8 cellular contexts compared by ENCODE assay signal in genomic region chr10:72332423-72333110, GRCh38. TPM values are rescaled to one million over a fixed set of nuclear protein-coding genes. Genes with fewer than 3 reads are reported as not detected.
DNase-seq lines count a peak whose midpoint lies in the region; ATAC-seq, FAIRE-seq and TF ChIP-seq lines count a peak whose summit lies in the region.

No MANE protein-coding gene starts in this region.

- TF ChIP-seq POLR2A in A549 (IDR thresholded peaks at IDR 0.05; ENCODE audit: low read length): no peak

- no peak overlapping the region for H2AFZ ChIP-seq in KMS-11 (ENCODE audit: low read depth)

- no peaks in the 10 kb centered on the region for H3K9me3 ChIP-seq in A549
- H3K9me3 ChIP-seq in naive thymus-derived CD4-positive, alpha-beta T cell (ENCODE audit: control insufficient read depth in 2 of 3, low read length in 3 of 3): no peaks in the 10 kb centered on the region

- H3K36me3 Mint-ChIP-seq in MCF 10A (ENCODE audit: insufficient read depth, unreplicated experiment): peaks cover 29% of the 10 kb centered on the region
- peaks cover 0 to 20% (median 0%) of the 10 kb centered on the region in 5 donors for H3K36me3 Mint-ChIP-seq in naive thymus-derived CD4-positive, alpha-beta T cell

- H3K9me3 Mint-ChIP-seq in MCF 10A (ENCODE audit: unreplicated experiment): no peaks in the 10 kb centered on the region
- H3K9me3 Mint-ChIP-seq in naive thymus-derived CD4-positive, alpha-beta T cell: peaks cover 0 to 3% (median 0%) of the 10 kb centered on the region in 11 donors

- FAIRE-seq in A549 (lab: Jason Lieb, UNC): no peak

- TSS peak; percentile 49 for BruUV-seq in MCF 10A (replicated peaks; lab: Mats Ljungman, UMichigan)

- H3K9ac ChIP-seq in KMS-11: peak overlapping the region; percentile 78

- H3K4me2 ChIP-seq in A549 (no peak overlapping the region), KMS-11 (peak overlapping the region; percentile 96)

- no peaks in the 10 kb centered on the region for H3K79me2 ChIP-seq in KMS-11 (ENCODE audit: insufficient read depth, low read depth)

- H3K4me1 ChIP-seq in A549 (peaks cover 79% of the 10 kb centered on the region), KMS-11 (ENCODE audit: low read depth, poor library complexity, severe bottlenecking) (peaks cover 94% of the 10 kb centered on the region)
- peaks cover 89 to 96% of the 10 kb centered on the region in 2 donors for H3K4me1 ChIP-seq in naive thymus-derived CD4-positive, alpha-beta T cell (ENCODE audit: control insufficient read depth in 2 of 2, insufficient read depth in 2 of 2, low read length in 2 of 2)

- DNase-seq in A549 (ENCODE audit: low read depth in 1 of 2, low spot score in 1 of 2): no peak
- DNase-seq in MCF 10A (ENCODE audit: unreplicated experiment): no peak
- no peak for DNase-seq in naive thymus-derived CD4-positive, alpha-beta T cell
- DNase-seq in GM19240 (ENCODE audit: insufficient read length, low spot score): no peak
- no peak for DNase-seq in islet precursor cell
- DNase-seq in DMS79 (lab: John Stamatoyannopoulos, UW): no peak

- CTCF ChIA-PET in A549 (lab: Yijun Ruan, JAX) (interaction anchor here (1.0 to 6.3 kb wide), 7 partner anchors 12 to 416 kb away, joined by 3 to 44 read pairs (median 6); no protein-coding TSS in a partner anchor), MCF 10A (lab: Yijun Ruan, JAX) (interaction anchor here (0.6 to 6.0 kb wide), 7 partner anchors 41 to 284 kb away, joined by 3 to 52 read pairs (median 3); partner anchors contain the start of gene DDIT4)
- CTCF ChIA-PET in naive thymus-derived CD4-positive, alpha-beta T cell (lab: Charles Lee): interaction anchor here (0.7 to 1.5 kb wide), 7 partner anchors 12 to 289 kb away, joined by 3 to 12 read pairs (median 3); no protein-coding TSS in a partner anchor

- H3K27me3 Mint-ChIP-seq in MCF 10A (ENCODE audit: insufficient read depth, unreplicated experiment): no peaks in the 10 kb centered on the region
- no peaks in the 10 kb centered on the region for H3K27me3 Mint-ChIP-seq in naive thymus-derived CD4-positive, alpha-beta T cell

- H3K27ac Mint-ChIP-seq in MCF 10A (ENCODE audit: low read depth, unreplicated experiment): peak overlapping the region; percentile 92
- peak overlapping the region; percentile 94 to 99 (median 97) for H3K27ac Mint-ChIP-seq in naive thymus-derived CD4-positive, alpha-beta T cell

- intact Hi-C loops in MCF 10A (cut with micrococcal nuclease): no loop called here
- intact Hi-C loops in naive thymus-derived CD4-positive, alpha-beta T cell (cut with micrococcal nuclease): no loop called here

- peak overlapping the region; percentile 58 to 77 for H3K27ac ChIP-seq in A549
- peak overlapping the region; percentile 90 for H3K27ac ChIP-seq in KMS-11
- peak overlapping the region; percentile 79 for H3K27ac ChIP-seq in naive thymus-derived CD4-positive, alpha-beta T cell (ENCODE audit: low read depth, low read length)

- no peak overlapping the region for H3K4me3 ChIP-seq in A549
- no peak overlapping the region for H3K4me3 ChIP-seq in KMS-11 (IDR thresholded peaks at IDR 0.05; ENCODE audit: insufficient read depth, low read depth, low read length)
- H3K4me3 ChIP-seq in naive thymus-derived CD4-positive, alpha-beta T cell (ENCODE audit: low read length): no peak overlapping the region

- no peak for TF ChIP-seq EP300 in A549 (IDR thresholded peaks at IDR 0.05)

- POLR2A ChIA-PET in A549 (lab: Yijun Ruan, JAX) (interaction anchor here (0.6 to 2.7 kb wide), 5 partner anchors 11 to 1326 kb away, joined by 3 to 16 read pairs (median 4); partner anchors contain the start of gene DDIT4), MCF 10A (lab: Yijun Ruan, JAX) (interaction anchor here (0.7 to 12.8 kb wide), 24 partner anchors 12 to 482 kb away, joined by 3 to 399 read pairs (median 6); partner anchors contain the start of genes ASCC1, DDIT4 and MCU)
- POLR2A ChIA-PET in naive thymus-derived CD4-positive, alpha-beta T cell (lab: Charles Lee): interaction anchor here (0.7 to 7.3 kb wide), 26 partner anchors 12 to 254 kb away, joined by 3 to 86 read pairs (median 4); partner anchors contain the start of genes ASCC1, DDIT4 and DNAJB12

- no peak for TF ChIP-seq CTCF in A549 (IDR thresholded peaks at IDR 0.05)
- TF ChIP-seq CTCF in KMS-11 (conservative IDR thresholded peaks at IDR 0.05; ENCODE audit: low read depth, low read length): no peak
- TF ChIP-seq CTCF in MCF 10A (IDR thresholded peaks at IDR 0.05; ENCODE audit: unreplicated experiment): no peak

- H3K36me3 ChIP-seq in KMS-11 (ENCODE audit: insufficient read depth): no peaks in the 10 kb centered on the region
- H3K36me3 ChIP-seq in naive thymus-derived CD4-positive, alpha-beta T cell (ENCODE audit: control insufficient read depth in 2 of 3, insufficient read depth in 3 of 3, low read length in 3 of 3): peaks cover 0 to 4% (median 0%) of the 10 kb centered on the region in 3 experiments

- H3K4me1 Mint-ChIP-seq in MCF 10A (ENCODE audit: insufficient read depth, unreplicated experiment): peaks cover 66% of the 10 kb centered on the region
- peaks cover 54 to 97% (median 91%) of the 10 kb centered on the region in 7 donors for H3K4me1 Mint-ChIP-seq in naive thymus-derived CD4-positive, alpha-beta T cell

- WGBS in A549 (ENCODE audit: missing lambda C conversion rate): 84% methylated on average over 11 of the region's 12 CpGs

- H4K20me1 ChIP-seq in KMS-11 (ENCODE audit: insufficient read depth): no peaks in the 10 kb centered on the region

- no peaks in the 10 kb centered on the region for H3K27me3 ChIP-seq in KMS-11 (ENCODE audit: insufficient read depth, low read depth)
- no peaks in the 10 kb centered on the region for H3K27me3 ChIP-seq in naive thymus-derived CD4-positive, alpha-beta T cell (ENCODE audit: control insufficient read depth in 2 of 2, insufficient read depth in 2 of 2, low read length in 2 of 2)

- ATAC-seq in A549: no peak
- no peak for ATAC-seq in naive thymus-derived CD4-positive, alpha-beta T cell
- ATAC-seq in GM19452 (IDR thresholded peaks at IDR 0.05; ENCODE audit: unreplicated experiment): no peak

- TF ChIP-seq RAD21 in A549 (conservative IDR thresholded peaks at IDR 0.05 in 1 of 2, IDR thresholded peaks at IDR 0.05 in 1 of 2): no peak

- peak overlapping the region; percentile 25 for H3K4me3 Mint-ChIP-seq in MCF 10A (ENCODE audit: unreplicated experiment)
- H3K4me3 Mint-ChIP-seq in naive thymus-derived CD4-positive, alpha-beta T cell: peak overlapping the region; percentile 17 to 93 (median 76)

TF ChIP-seq in A549, 52 proteins besides CTCF, POLR2A, EP300 and RAD21:
- no peak for TF ChIP-seq CEBPB (IDR thresholded peaks at IDR 0.05)
- no peak for TF ChIP-seq HOXA7 (CRISPR knock-in tag; IDR thresholded peaks at IDR 0.05)
- TF ChIP-seq ZFP36 (IDR thresholded peaks at IDR 0.05; ENCODE audit: borderline replicate concordance, partially characterized antibody): no peak
- no peak for TF ChIP-seq FOSB (CRISPR knock-in tag; IDR thresholded peaks at IDR 0.05)
- TF ChIP-seq RNF2 (IDR thresholded peaks at IDR 0.05; ENCODE audit: borderline replicate concordance, low read depth): no peak
- TF ChIP-seq HOXB5 (CRISPR knock-in tag; IDR thresholded peaks at IDR 0.05): no peak
- no peak for TF ChIP-seq SMC3 (IDR thresholded peaks at IDR 0.05)
- TF ChIP-seq SREBF2 (IDR thresholded peaks at IDR 0.05): no peak
- TF ChIP-seq PHF8 (IDR thresholded peaks at IDR 0.05; ENCODE audit: borderline replicate concordance, low read depth): no peak
- no peak for TF ChIP-seq ESRRA (IDR thresholded peaks at IDR 0.05; ENCODE audit: borderline replicate concordance, low read length)
- no peak for TF ChIP-seq TP53 (CRISPR knock-in tag; IDR thresholded peaks at IDR 0.05)
- no peak for TF ChIP-seq MAFK (IDR thresholded peaks at IDR 0.05; ENCODE audit: partially characterized antibody)
- TF ChIP-seq RCOR1 (IDR thresholded peaks at IDR 0.05; ENCODE audit: low read depth, low read length): no peak
TF ChIP-seq in A549: peak in this region for 0.

RNA-seq across cellular contexts. Expression of gene DNAJB12, which starts 22.2 kb away (rescaled TPM):
- polyA plus RNA-seq in A549 (2011; rRNA removed) (21.5 and 24.4 TPM in 2 replicates), A549 (2017; fragmentation: RNase III; extraction: RNeasy Plus Mini Kit Qiagen cat#74134 plus additional on column Dnase treatment) (26.1 to 28.5 TPM (median 26.7 TPM) in 3 replicates)
- 26.6 and 31.3 TPM in 2 replicates for polyA plus RNA-seq in A549 (2012; cell fraction: cytosol; rRNA removed)
- polyA plus RNA-seq in A549 (2012; cell fraction: nucleus; rRNA removed): 46.2 and 51.4 TPM in 2 replicates
- 31.6 and 32.2 TPM in 2 replicates for polyA minus RNA-seq in A549 (2011; rRNA and poly(A)+ RNA removed)
- total RNA-seq in MCF 10A (2022): 64.7 and 68.1 TPM in 2 replicates
- total RNA-seq in naive thymus-derived CD4-positive, alpha-beta T cell: 10 to 100 TPM; 24.6 to 40.5 (median 36.2) TPM
- 10 to 100 TPM; 17.6 to 27.6 TPM for polyA plus RNA-seq in naive thymus-derived CD4-positive, alpha-beta T cell

RNA-seq across cellular contexts. Expression of gene DDIT4, which starts 58.8 kb away (rescaled TPM):
- polyA plus RNA-seq in A549 (2011; rRNA removed) (329 and 392 TPM in 2 replicates), A549 (2017; fragmentation: RNase III; extraction: RNeasy Plus Mini Kit Qiagen cat#74134 plus additional on column Dnase treatment) (188 to 239 TPM (median 238 TPM) in 3 replicates)
- 189 and 275 TPM in 2 replicates for polyA plus RNA-seq in A549 (2012; cell fraction: cytosol; rRNA removed)
- polyA plus RNA-seq in A549 (2012; cell fraction: nucleus; rRNA removed): 368 and 387 TPM in 2 replicates
- 299 and 339 TPM in 2 replicates for polyA minus RNA-seq in A549 (2011; rRNA and poly(A)+ RNA removed)
- total RNA-seq in MCF 10A (2022): 698 and 872 TPM in 2 replicates
- total RNA-seq in naive thymus-derived CD4-positive, alpha-beta T cell: 100 to 1,000 TPM in 3 of 5 experiments, 10 to 100 TPM in 2; 25.4 to 335 (median 135) TPM
- 100 to 1,000 TPM in 1 of 2 donors, 10 to 100 TPM in 1; 80.4 to 219 TPM for polyA plus RNA-seq in naive thymus-derived CD4-positive, alpha-beta T cell
